Comparison of ENCODE assay signal across 10 cellular contexts in the genomic region with DNA sequence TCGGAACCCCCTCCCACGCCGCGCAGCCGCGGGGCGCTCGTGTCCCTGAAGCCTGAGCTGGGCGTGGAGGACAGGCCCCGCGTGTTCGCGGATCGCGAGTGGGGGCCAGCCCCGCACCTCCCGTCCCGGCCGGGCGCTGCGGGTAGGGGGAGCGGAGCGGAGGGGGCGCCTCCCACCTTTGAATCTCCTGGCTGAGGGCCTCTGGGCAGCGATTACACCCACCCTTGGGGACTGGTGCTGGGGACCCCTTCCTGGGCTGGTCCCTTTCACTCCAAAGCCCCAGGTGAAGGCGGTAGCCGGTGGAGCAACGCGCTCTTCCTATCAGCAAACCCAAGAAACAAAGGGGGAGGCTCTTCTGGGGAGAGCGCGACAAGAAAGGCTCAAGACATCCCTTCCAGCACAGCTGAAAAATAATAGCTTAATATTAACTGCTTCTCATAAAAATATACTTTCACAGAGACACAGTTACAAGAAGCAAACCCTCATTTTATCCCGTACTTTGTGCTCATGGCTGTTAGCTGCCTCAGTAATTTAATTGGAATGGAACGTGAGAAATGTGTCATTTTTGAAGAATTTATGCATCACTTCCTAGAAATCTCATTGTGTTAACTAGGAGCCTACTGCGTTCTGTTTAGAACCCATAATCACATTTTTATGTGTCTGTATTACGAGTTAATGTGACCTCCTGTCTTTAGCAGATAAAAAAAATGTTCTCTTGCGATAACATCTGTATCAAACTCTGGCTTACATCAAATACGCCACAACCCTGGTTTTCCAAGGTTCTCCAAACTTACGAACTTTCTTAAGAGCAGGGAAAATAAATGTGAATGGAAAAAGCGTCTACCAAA.
DNase-seq lines count a peak whose midpoint lies in the region; ATAC-seq and TF ChIP-seq lines count a peak whose summit lies in the region.
"Had no signal": no experiment of that assay in that cellular context is flagged by ENCODE, and none has a peak within 500 bp of the region (broad histone marks: within the 10 kb centered on the region; RNA-seq: fewer than 3 reads in every experiment).

No MANE protein-coding gene starts in this region.

- H3K27me3 ChIP-seq in ACC112 (ENCODE audit: insufficient read depth, low read length) (peaks cover 74% of the 10 kb centered on the region), brain microvascular endothelial cell (replicated peaks) (no peaks in the 10 kb centered on the region)

- DNase-seq in HEK293T (ENCODE audit: extremely low spot score): no peak
- no peak for DNase-seq in brain microvascular endothelial cell
- peak; percentile 31 for DNase-seq in left kidney (ENCODE audit: low read depth, low spot score)
- no peak for DNase-seq in NOMO-1 treated with dmso at 0.1 percent for 144 hours (lab: John Stamatoyannopoulos, UW; ENCODE audit: unreplicated experiment)
- DNase-seq: activated naive CD8-positive, alpha-beta T cell treated with anti-CD3 and anti-CD28 coated beads, Interleukin-2, amount 10 ng/mL, durations not matched to agents 7 days and 5 days had no signal

- CTCF ChIA-PET in HEK293T (lab: Yijun Ruan, JAX): interaction anchor here (0.6 to 2.9 kb wide), 8 partner anchors 14 to 414 kb away, joined by 3 to 23 read pairs (median 4); no protein-coding TSS in a partner anchor

- H3K4me3 ChIP-seq in ACC112 (ENCODE audit: low read depth, low read length) (peak overlapping the region; percentile 58), brain microvascular endothelial cell (ENCODE audit: low read depth, low read length) (peak overlapping the region; percentile 53)

- peak overlapping the region; percentile 40 for H2AFZ ChIP-seq in ACC112 (ENCODE audit: low read length, unreplicated experiment)

- in situ Hi-C loops in brain microvascular endothelial cell (cut with HindIII; ENCODE audit: low pct_ligation_motif_present, low sequenced_read_pairs): loop anchor here (25.0 kb wide), 1 partner anchor 393 kb away; no protein-coding TSS in a partner anchor

- H3K36me3 ChIP-seq in ACC112 (ENCODE audit: insufficient read depth, low read length): no peaks in the 10 kb centered on the region
- no peaks in the 10 kb centered on the region for H3K36me3 ChIP-seq in brain microvascular endothelial cell (replicated peaks)
- H3K36me3 ChIP-seq: suprapubic skin had no signal

- H3K79me2 ChIP-seq in ACC112 (ENCODE audit: control insufficient read depth, insufficient read depth, low read length, unreplicated experiment): no peaks in the 10 kb centered on the region

- TF ChIP-seq CTCF in brain microvascular endothelial cell (IDR thresholded peaks at IDR 0.05; ENCODE audit: low read depth, low read length, missing control alignments): no peak

- POLR2A ChIA-PET in HEK293T (lab: Yijun Ruan, JAX): no interaction called here

- H3K4me1 ChIP-seq in ACC112 (ENCODE audit: control insufficient read depth, insufficient read depth, low read length, unreplicated experiment): peaks cover 11% of the 10 kb centered on the region

- ATAC-seq in GM19023 (IDR thresholded peaks at IDR 0.05; ENCODE audit: unreplicated experiment) (no peak), HG02973 (IDR thresholded peaks at IDR 0.05; ENCODE audit: unreplicated experiment) (no peak), HG02885 (IDR thresholded peaks at IDR 0.05; ENCODE audit: poor library complexity, unreplicated experiment) (no peak)

- H3K27ac ChIP-seq in ACC112 (ENCODE audit: low read depth, low read length) (0 out of 2 replicates have a peak overlapping the region, but pooled peaks have one; percentile 2), brain microvascular endothelial cell (peak overlapping the region; percentile 67)
- H3K27ac ChIP-seq: suprapubic skin had no signal

TF ChIP-seq in HEK293T, 16 proteins besides CTCF, POLR2A, EP300 and RAD21:
- TF ChIP-seq NFRKB (IDR thresholded peaks at IDR 0.05): no peak
- peak; percentile 89 for TF ChIP-seq TARDBP (IDR thresholded peaks at IDR 0.05)
- TF ChIP-seq FOXK2 (IDR thresholded peaks at IDR 0.05): no peak
- 0 out of 2 replicates have a peak, but pooled peaks have one; percentile 4 for TF ChIP-seq ARNT (IDR thresholded peaks at IDR 0.05)
